Comparison of ENCODE assay signal across 17 cellular contexts in the genomic region with DNA sequence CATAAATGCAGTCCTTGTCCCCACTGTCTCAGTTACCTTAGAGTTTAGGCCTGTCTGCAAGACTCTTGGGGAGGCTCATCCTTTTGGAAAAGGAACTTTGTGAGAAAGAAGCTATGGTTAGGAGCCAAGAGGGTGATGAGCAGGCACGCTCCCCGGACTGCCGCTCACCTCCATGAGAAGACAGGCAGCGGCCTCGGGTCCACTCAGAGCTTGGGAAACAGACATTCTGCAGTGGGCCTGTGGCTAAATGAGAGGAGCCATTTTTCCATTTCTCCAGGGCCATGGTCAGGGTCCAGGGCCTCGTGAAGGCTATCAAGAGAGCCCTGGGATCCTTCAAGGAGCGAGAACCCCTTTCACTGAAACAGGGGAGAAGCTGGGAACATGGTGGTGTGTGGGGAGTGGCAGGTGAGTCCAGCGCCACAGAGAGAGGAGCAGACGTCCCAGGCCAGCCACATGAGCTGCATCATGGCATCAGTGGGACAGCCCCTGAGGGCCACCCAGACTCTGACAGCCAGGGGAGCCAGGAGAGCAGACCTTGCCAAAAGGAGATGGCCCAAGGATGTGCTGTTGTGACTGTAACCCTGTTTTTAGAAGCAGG. TPM values are rescaled to one million over a fixed set of nuclear protein-coding genes. Genes with fewer than 3 reads are reported as not detected.
DNase-seq lines count a peak whose midpoint lies in the region; ATAC-seq and TF ChIP-seq lines count a peak whose summit lies in the region.
"Had no signal": no experiment of that assay in that cellular context is flagged by ENCODE, and none has a peak within 500 bp of the region (broad histone marks: within the 10 kb centered on the region; RNA-seq: fewer than 3 reads in every experiment).

No MANE protein-coding gene starts in this region.

- 90 to 99% methylated on average over 9 of the region's 9 CpGs for WGBS in endodermal cell (ENCODE audit: insufficient coverage in 1 of 2, insufficient read length in 1 of 2), 2 experiments

- peak; percentile 47 for DNase-seq in RWPE2 (ENCODE audit: low spot score)
- DNase-seq in endodermal cell: peak; percentile 28
- DNase-seq in osteocyte (ENCODE audit: extremely low spot score, unreplicated experiment): peak; percentile 60
- DNase-seq in type B pancreatic cell (ENCODE audit: extremely low spot score, unreplicated experiment): peak; percentile 60
- no peak for DNase-seq in activated CD4-positive, alpha-beta T cell treated with anti-CD3 and anti-CD28 coated beads, Interleukin-2, amount 50 U/mL, for 48 hours
- DNase-seq in foreskin melanocyte: no peak
- DNase-seq: AML-193, NCI-H1105, NCI-H2081 treated with DMSO at 0.1 percent for 48 hours, NCI-H510A, NCI-H82, RPMI8226 had no signal

- no peaks in the 10 kb centered on the region for H3K36me3 ChIP-seq in RWPE2 (ENCODE audit: low read depth)
- H3K36me3 ChIP-seq in endodermal cell (ENCODE audit: control insufficient read depth, insufficient read depth, low read length): no peaks in the 10 kb centered on the region

- H3K36me3 Mint-ChIP-seq in endodermal cell (ENCODE audit: low read depth) (no peaks in the 10 kb centered on the region), osteocyte (ENCODE audit: unreplicated experiment) (no peaks in the 10 kb centered on the region), type B pancreatic cell (no peaks in the 10 kb centered on the region)

- H3K27ac Mint-ChIP-seq in endodermal cell (no peak overlapping the region), osteocyte (ENCODE audit: unreplicated experiment) (no peak overlapping the region), type B pancreatic cell (no peak overlapping the region)
- H3K27ac Mint-ChIP-seq: GM23338 had no signal

- H3K9me3 ChIP-seq in RWPE2 (ENCODE audit: severe bottlenecking) (no peaks in the 10 kb centered on the region), endodermal cell (ENCODE audit: control insufficient read depth, low read length) (no peaks in the 10 kb centered on the region)

- no peak for ATAC-seq in RWPE2 (ENCODE audit: low read depth)
- no peak for ATAC-seq in HG03520 (IDR thresholded peaks at IDR 0.05; ENCODE audit: unreplicated experiment)
- ATAC-seq: GM23338, HCT116 had no signal

- H3K4me3 ChIP-seq in RWPE2 (ENCODE audit: severe bottlenecking) (no peak overlapping the region), endodermal cell (ENCODE audit: low read length) (no peak overlapping the region)
- H3K4me3 ChIP-seq: GM23338 had no signal

- H3K4me1 Mint-ChIP-seq in endodermal cell: no peaks in the 10 kb centered on the region
- H3K4me1 Mint-ChIP-seq in osteocyte (ENCODE audit: unreplicated experiment): no peaks in the 10 kb centered on the region
- no peaks in the 10 kb centered on the region for H3K4me1 Mint-ChIP-seq in type B pancreatic cell (ENCODE audit: unreplicated experiment)
- H3K4me1 Mint-ChIP-seq: GM23338 had no signal

- no peak overlapping the region for H3K4me3 Mint-ChIP-seq in endodermal cell
- no peak overlapping the region for H3K4me3 Mint-ChIP-seq in osteocyte (ENCODE audit: unreplicated experiment)
- no peak overlapping the region for H3K4me3 Mint-ChIP-seq in type B pancreatic cell
- H3K4me3 Mint-ChIP-seq: GM23338 had no signal

- H3K9me3 Mint-ChIP-seq in endodermal cell (no peaks in the 10 kb centered on the region), osteocyte (ENCODE audit: unreplicated experiment) (no peaks in the 10 kb centered on the region), type B pancreatic cell (no peaks in the 10 kb centered on the region)
- H3K9me3 Mint-ChIP-seq: GM23338 had no signal

- TF ChIP-seq CTCF in RWPE2 (IDR thresholded peaks at IDR 0.05; ENCODE audit: poor library complexity, severe bottlenecking) (no peak), endodermal cell (conservative IDR thresholded peaks at IDR 0.05) (no peak), osteocyte (IDR thresholded peaks at IDR 0.05) (no peak), type B pancreatic cell (conservative IDR thresholded peaks at IDR 0.05) (no peak)

- H3K27ac ChIP-seq in RWPE2 (ENCODE audit: poor library complexity, severe bottlenecking): no peak overlapping the region
- H3K27ac ChIP-seq in endodermal cell (ENCODE audit: low read depth, low read length): no peak overlapping the region
- H3K27ac ChIP-seq: C4-2B had no signal

- H3K9ac ChIP-seq in endodermal cell (ENCODE audit: extremely low read depth, low read length, poor library complexity, severe bottlenecking): no peak overlapping the region

- H3K27me3 ChIP-seq in RWPE2 (ENCODE audit: insufficient read depth, poor library complexity, severe bottlenecking) (no peaks in the 10 kb centered on the region), endodermal cell (ENCODE audit: control insufficient read depth, insufficient read depth, low read length, poor library complexity, severe bottlenecking) (no peaks in the 10 kb centered on the region)

- H3K27me3 Mint-ChIP-seq in endodermal cell (ENCODE audit: insufficient read depth): no peaks in the 10 kb centered on the region
- peaks cover 5% of the 10 kb centered on the region for H3K27me3 Mint-ChIP-seq in osteocyte (ENCODE audit: unreplicated experiment)
- peaks cover 2% of the 10 kb centered on the region for H3K27me3 Mint-ChIP-seq in type B pancreatic cell

- H3K4me1 ChIP-seq in RWPE2 (ENCODE audit: insufficient read depth, poor library complexity, severe bottlenecking): no peaks in the 10 kb centered on the region
- no peaks in the 10 kb centered on the region for H3K4me1 ChIP-seq in endodermal cell (ENCODE audit: control insufficient read depth, insufficient read depth, low read length)

RNA-seq across cellular contexts. Expression of a gene that starts 4.0 kb away (rescaled TPM):
- not detected for total RNA-seq in endodermal cell
- polyA plus RNA-seq in endodermal cell (2013, experiment 1 of 2): not detected
- polyA plus RNA-seq in endodermal cell (2013, experiment 2 of 2): not detected
- total RNA-seq in osteocyte: not detected in 2 replicates
- not detected in 2 replicates for total RNA-seq in type B pancreatic cell (ENCODE audit: low replicate concordance)
- total RNA-seq: GM23338, LHCN-M2 had no signal
- polyA plus RNA-seq: GM23338 had no signal

Comparison
In these comparisons a context has a peak if more than half of its experiments do, and no peak if none do; other contexts are left out.
1. DNase-seq: peak in RWPE2 (single experiment), endodermal cell (single experiment), osteocyte (single experiment) and type B pancreatic cell (single experiment); none in activated CD4-positive, alpha-beta T cell treated with anti-CD3 and anti-CD28 coated beads, Interleukin-2, amount 50 U/mL, for 48 hours (0 of 2) and foreskin melanocyte (single experiment).